ENCODE assay signal across 1 cellular context in the genomic region with DNA sequence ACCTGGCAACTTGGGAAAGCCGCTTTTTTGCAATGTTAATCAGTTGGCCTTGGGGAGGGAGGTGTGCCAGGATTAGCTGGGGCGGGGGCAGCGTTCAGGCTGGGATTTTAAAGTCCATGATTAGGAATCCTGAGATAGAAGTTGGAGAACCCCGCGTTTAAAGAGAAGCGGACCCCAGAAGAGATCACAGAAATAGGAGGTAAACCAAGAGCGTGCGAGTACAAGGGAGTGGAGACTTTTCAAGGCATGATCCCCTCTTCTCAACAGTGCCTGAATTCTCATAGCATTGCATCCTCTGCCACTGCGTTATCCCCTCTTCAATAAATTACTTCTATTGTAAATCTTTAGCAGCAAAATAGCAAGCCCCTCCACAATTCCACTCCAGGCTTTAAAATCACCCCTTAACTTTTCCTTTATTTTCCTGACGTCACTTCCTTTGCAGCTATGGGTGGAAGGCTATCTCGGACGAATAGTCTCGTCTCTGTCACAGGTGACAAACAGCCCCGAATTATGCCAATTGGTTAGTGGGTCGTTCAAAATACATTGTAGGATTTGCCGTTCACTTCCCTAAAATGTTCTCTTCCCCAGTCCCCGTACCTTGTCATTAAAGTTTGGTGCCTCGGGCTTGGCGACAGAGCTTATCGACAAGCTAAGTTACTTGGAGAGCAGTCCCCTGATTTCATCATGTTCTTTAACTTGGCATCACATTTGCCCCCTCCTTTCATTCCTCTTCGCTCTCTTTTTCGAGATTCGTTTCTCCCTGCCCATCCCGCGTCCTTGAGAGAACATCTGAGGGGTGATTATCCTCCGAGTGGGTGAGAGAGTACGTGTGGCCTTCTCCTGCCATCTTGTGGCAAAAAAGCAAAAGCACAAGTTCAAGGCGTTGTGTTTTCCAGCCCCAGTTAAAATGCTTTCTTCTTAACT.
TF ChIP-seq lines count a peak whose summit lies in the region.

No MANE protein-coding gene starts in this region.

TF ChIP-seq in HepG2, 621 proteins besides CTCF, POLR2A, EP300 and RAD21 (continued from another document and continues in another):
- no peak for TF ChIP-seq REPIN1 (CRISPR knock-in tag; IDR thresholded peaks at IDR 0.05; ENCODE audit: borderline replicate concordance, low read depth)
- TF ChIP-seq ZNF879 (CRISPR knock-in tag; IDR thresholded peaks at IDR 0.05) = 0 out of 2 replicates have a peak, but pooled peaks have one; percentile 9
- TF ChIP-seq ADNP (CRISPR knock-in tag; IDR thresholded peaks at IDR 0.05) = no peak
- no peak for TF ChIP-seq ZNF253 (CRISPR knock-in tag; IDR thresholded peaks at IDR 0.05; ENCODE audit: borderline replicate concordance)
- no peak for TF ChIP-seq MED13 (CRISPR knock-in tag; IDR thresholded peaks at IDR 0.05)
- peak; percentile 98 for TF ChIP-seq PRDM15 (CRISPR knock-in tag; IDR thresholded peaks at IDR 0.05)
- peak; percentile 16; the same call in 1 of the 2 replicates for TF ChIP-seq ZC3H13 (CRISPR knock-in tag; IDR thresholded peaks at IDR 0.05)
- TF ChIP-seq, protein P1, sequence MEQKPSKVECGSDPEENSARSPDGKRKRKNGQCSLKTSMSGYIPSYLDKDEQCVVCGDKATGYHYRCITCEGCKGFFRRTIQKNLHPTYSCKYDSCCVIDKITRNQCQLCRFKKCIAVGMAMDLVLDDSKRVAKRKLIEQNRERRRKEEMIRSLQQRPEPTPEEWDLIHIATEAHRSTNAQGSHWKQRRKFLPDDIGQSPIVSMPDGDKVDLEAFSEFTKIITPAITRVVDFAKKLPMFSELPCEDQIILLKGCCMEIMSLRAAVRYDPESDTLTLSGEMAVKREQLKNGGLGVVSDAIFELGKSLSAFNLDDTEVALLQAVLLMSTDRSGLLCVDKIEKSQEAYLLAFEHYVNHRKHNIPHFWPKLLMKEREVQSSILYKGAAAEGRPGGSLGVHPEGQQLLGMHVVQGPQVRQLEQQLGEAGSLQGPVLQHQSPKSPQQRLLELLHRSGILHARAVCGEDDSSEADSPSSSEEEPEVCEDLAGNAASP (CRISPR knock-in tag; IDR thresholded peaks at IDR 0.05; ENCODE audit: borderline replicate concordance) = no peak
- no peak for TF ChIP-seq NCOA1 (CRISPR knock-in tag; IDR thresholded peaks at IDR 0.05)
- no peak; the same call in 1 of the 2 replicates for TF ChIP-seq NR2C2 (CRISPR knock-in tag; IDR thresholded peaks at IDR 0.05; ENCODE audit: borderline replicate concordance)
- no peak for TF ChIP-seq SNAPC4 (CRISPR knock-in tag; IDR thresholded peaks at IDR 0.05)
- TF ChIP-seq ZNF44 (CRISPR knock-in tag; IDR thresholded peaks at IDR 0.05) = no peak
- TF ChIP-seq, protein P2, sequence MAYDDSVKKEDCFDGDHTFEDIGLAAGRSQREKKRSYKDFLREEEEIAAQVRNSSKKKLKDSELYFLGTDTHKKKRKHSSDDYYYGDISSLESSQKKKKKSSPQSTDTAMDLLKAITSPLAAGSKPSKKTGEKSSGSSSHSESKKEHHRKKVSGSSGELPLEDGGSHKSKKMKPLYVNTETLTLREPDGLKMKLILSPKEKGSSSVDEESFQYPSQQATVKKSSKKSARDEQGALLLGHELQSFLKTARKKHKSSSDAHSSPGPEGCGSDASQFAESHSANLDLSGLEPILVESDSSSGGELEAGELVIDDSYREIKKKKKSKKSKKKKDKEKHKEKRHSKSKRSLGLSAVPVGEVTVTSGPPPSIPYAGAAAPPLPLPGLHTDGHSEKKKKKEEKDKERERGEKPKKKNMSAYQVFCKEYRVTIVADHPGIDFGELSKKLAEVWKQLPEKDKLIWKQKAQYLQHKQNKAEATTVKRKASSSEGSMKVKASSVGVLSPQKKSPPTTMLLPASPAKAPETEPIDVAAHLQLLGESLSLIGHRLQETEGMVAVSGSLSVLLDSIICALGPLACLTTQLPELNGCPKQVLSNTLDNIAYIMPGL (CRISPR knock-in tag; IDR thresholded peaks at IDR 0.05; ENCODE audit: borderline replicate concordance in 1 of 2, low read depth in 1 of 2) = peak; percentile 90 to 92
- 0 out of 2 replicates have a peak, but pooled peaks have one; percentile 52 for TF ChIP-seq ZNF337 (CRISPR knock-in tag; IDR thresholded peaks at IDR 0.05; ENCODE audit: borderline replicate concordance, low read depth)
- TF ChIP-seq ZBTB8A (CRISPR knock-in tag; IDR thresholded peaks at IDR 0.05; ENCODE audit: borderline replicate concordance, low read depth) = no peak
- TF ChIP-seq ZNF232 (CRISPR knock-in tag; IDR thresholded peaks at IDR 0.05; ENCODE audit: borderline replicate concordance) = peak; percentile 57; the same call in 1 of the 2 replicates
- peak; percentile 81 for TF ChIP-seq SAP130 (CRISPR knock-in tag; IDR thresholded peaks at IDR 0.05; ENCODE audit: low read depth)
- TF ChIP-seq ZSCAN30 (CRISPR knock-in tag; IDR thresholded peaks at IDR 0.05) = no peak
- no peak for TF ChIP-seq FOXM1 (CRISPR knock-in tag; IDR thresholded peaks at IDR 0.05)
- peak; percentile 61 for TF ChIP-seq ZNF691 (CRISPR knock-in tag; IDR thresholded peaks at IDR 0.05; ENCODE audit: borderline replicate concordance, low read depth)
- TF ChIP-seq, protein P3, sequence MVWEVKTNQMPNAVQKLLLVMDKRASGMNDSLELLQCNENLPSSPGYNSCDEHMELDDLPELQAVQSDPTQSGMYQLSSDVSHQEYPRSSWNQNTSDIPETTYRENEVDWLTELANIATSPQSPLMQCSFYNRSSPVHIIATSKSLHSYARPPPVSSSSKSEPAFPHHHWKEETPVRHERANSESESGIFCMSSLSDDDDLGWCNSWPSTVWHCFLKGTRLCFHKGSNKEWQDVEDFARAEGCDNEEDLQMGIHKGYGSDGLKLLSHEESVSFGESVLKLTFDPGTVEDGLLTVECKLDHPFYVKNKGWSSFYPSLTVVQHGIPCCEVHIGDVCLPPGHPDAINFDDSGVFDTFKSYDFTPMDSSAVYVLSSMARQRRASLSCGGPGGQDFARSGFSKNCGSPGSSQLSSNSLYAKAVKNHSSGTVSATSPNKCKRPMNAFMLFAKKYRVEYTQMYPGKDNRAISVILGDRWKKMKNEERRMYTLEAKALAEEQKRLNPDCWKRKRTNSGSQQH (CRISPR knock-in tag; IDR thresholded peaks at IDR 0.05; ENCODE audit: low read depth) = peak; percentile 47
- TF ChIP-seq, protein P4, sequence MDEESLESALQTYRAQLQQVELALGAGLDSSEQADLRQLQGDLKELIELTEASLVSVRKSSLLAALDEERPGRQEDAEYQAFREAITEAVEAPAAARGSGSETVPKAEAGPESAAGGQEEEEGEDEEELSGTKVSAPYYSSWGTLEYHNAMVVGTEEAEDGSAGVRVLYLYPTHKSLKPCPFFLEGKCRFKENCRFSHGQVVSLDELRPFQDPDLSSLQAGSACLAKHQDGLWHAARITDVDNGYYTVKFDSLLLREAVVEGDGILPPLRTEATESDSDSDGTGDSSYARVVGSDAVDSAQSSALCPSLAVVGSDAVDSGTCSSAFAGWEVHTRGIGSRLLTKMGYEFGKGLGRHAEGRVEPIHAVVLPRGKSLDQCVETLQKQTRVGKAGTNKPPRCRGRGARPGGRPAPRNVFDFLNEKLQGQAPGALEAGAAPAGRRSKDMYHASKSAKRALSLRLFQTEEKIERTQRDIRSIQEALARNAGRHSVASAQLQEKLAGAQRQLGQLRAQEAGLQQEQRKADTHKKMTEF (CRISPR knock-in tag; IDR thresholded peaks at IDR 0.05) = no peak
- no peak for TF ChIP-seq SMARCE1 (IDR thresholded peaks at IDR 0.05; ENCODE audit: borderline replicate concordance)
- TF ChIP-seq, protein P5, sequence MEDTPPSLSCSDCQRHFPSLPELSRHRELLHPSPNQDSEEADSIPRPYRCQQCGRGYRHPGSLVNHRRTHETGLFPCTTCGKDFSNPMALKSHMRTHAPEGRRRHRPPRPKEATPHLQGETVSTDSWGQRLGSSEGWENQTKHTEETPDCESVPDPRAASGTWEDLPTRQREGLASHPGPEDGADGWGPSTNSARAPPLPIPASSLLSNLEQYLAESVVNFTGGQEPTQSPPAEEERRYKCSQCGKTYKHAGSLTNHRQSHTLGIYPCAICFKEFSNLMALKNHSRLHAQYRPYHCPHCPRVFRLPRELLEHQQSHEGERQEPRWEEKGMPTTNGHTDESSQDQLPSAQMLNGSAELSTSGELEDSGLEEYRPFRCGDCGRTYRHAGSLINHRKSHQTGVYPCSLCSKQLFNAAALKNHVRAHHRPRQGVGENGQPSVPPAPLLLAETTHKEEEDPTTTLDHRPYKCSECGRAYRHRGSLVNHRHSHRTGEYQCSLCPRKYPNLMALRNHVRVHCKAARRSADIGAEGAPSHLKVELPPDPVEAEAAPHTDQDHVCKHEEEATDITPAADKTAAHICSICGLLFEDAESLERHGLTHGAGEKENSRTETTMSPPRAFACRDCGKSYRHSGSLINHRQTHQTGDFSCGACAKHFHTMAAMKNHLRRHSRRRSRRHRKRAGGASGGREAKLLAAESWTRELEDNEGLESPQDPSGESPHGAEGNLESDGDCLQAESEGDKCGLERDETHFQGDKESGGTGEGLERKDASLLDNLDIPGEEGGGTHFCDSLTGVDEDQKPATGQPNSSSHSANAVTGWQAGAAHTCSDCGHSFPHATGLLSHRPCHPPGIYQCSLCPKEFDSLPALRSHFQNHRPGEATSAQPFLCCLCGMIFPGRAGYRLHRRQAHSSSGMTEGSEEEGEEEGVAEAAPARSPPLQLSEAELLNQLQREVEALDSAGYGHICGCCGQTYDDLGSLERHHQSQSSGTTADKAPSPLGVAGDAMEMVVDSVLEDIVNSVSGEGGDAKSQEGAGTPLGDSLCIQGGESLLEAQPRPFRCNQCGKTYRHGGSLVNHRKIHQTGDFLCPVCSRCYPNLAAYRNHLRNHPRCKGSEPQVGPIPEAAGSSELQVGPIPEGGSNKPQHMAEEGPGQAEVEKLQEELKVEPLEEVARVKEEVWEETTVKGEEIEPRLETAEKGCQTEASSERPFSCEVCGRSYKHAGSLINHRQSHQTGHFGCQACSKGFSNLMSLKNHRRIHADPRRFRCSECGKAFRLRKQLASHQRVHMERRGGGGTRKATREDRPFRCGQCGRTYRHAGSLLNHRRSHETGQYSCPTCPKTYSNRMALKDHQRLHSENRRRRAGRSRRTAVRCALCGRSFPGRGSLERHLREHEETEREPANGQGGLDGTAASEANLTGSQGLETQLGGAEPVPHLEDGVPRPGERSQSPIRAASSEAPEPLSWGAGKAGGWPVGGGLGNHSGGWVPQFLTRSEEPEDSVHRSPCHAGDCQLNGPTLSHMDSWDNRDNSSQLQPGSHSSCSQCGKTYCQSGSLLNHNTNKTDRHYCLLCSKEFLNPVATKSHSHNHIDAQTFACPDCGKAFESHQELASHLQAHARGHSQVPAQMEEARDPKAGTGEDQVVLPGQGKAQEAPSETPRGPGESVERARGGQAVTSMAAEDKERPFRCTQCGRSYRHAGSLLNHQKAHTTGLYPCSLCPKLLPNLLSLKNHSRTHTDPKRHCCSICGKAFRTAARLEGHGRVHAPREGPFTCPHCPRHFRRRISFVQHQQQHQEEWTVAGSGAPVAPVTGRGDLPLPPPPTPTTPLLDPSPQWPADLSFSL (CRISPR knock-in tag; IDR thresholded peaks at IDR 0.05) = no peak
